In genomic region chrX:119028733-119029110, GRCh38 we compare ENCODE assay signal across 26 cellular contexts. TPM values are rescaled to one million over a fixed set of nuclear protein-coding genes. Genes with fewer than 3 reads are reported as not detected.
"Had no signal": no experiment of that assay in that cellular context is flagged by ENCODE, and none has a peak within 500 bp of the region (broad histone marks: within the 10 kb centered on the region; RNA-seq: fewer than 3 reads in every experiment).

No MANE protein-coding gene starts in this region.

- ATAC-seq: activated CD8-positive, alpha-beta T cell treated with anti-CD3 and anti-CD28 coated beads, Interleukin-2, amount 10 ng/mL, durations not matched to agents 7 days and 5 days; body of pancreas; WTC11 had no signal

- H3K27me3 ChIP-seq: ascending aorta, body of pancreas, Peyer's patch had no signal

- H3K9me3 ChIP-seq: ascending aorta, body of pancreas, Peyer's patch had no signal

- H3K4me1 ChIP-seq: ascending aorta, body of pancreas, Peyer's patch had no signal

- H3K27ac ChIP-seq: ascending aorta, body of pancreas, Peyer's patch, RWPE1 had no signal

- FAIRE-seq: bronchial epithelial cell had no signal

- DNase-seq: activated CD4-positive, alpha-beta T cell treated with anti-CD3 and anti-CD28 coated beads for 48 hours; activated CD4-positive, alpha-beta T cell treated with anti-CD3 and anti-CD28 coated beads, Interleukin-2, amount 50 U/mL, for 4 hours; activated CD4-positive, CD25-positive, alpha-beta regulatory T cell treated with anti-CD3 and anti-CD28 coated beads, Interleukin-2, amount 50 U/mL, for 72 hours; activated CD8-positive, alpha-beta memory T cell treated with anti-CD3 and anti-CD28 coated beads, Interleukin-2, amount 50 U/mL, for 48 hours; activated CD8-positive, alpha-beta T cell treated with anti-CD3 and anti-CD28 coated beads, Interleukin-2, amount 10 ng/mL, durations not matched to agents 7 days and 5 days; activated effector memory CD4-positive, alpha-beta T cell treated with Interleukin-2 at 50 U/mL for 16 hours; activated naive CD4-positive, alpha-beta T cell; activated T-cell treated with anti-CD3 and anti-CD28 coated beads, Interleukin-2, amount 50 U/mL, for 1 hour; body of pancreas; NCI-H1048; NCI-H1417; NCI-H1930; NCI-H2171; NCI-H2227 treated with DMSO at 0.1 percent for 48 hours; NCI-H446 treated with DMSO at 0.1 percent for 48 hours; NCI-H526; NCI-H82; Peyer's patch; SHP77 treated with DMSO at 0.1 percent for 48 hours had no signal

- H3K36me3 ChIP-seq: ascending aorta, Peyer's patch had no signal

- H3K4me3 ChIP-seq: ascending aorta, body of pancreas, Peyer's patch had no signal

RNA-seq across cellular contexts. Expression of gene CT47C1, which starts 44.1 kb away (rescaled TPM):
- total RNA-seq: activated CD8-positive, alpha-beta T cell treated with anti-CD3 and anti-CD28 coated beads, Interleukin-2, amount 10 ng/mL, durations not matched to agents 7 days and 5 days; activated T-helper 1 cell treated with anti-CD3 and anti-CD28 coated beads, Interleukin-12 subunit alpha, Interleukin-12 subunit beta, Interleukin-2, Interleukin-4 antibody, amounts not matched to agents 30 ng/mL and 10 ng/mL and 1 ng/mL, durations not matched to agents 14 hours and 24 hours and 36 hours; ascending aorta; body of pancreas; bronchial epithelial cell; LHCN-M2; Peyer's patch; SK-MEL-5; WTC11 had no signal

RNA-seq across cellular contexts. Expression of gene LONRF3, which starts 54.3 kb away (rescaled TPM):
- total RNA-seq: WTC11 had no signal
